In the genomic region with DNA sequence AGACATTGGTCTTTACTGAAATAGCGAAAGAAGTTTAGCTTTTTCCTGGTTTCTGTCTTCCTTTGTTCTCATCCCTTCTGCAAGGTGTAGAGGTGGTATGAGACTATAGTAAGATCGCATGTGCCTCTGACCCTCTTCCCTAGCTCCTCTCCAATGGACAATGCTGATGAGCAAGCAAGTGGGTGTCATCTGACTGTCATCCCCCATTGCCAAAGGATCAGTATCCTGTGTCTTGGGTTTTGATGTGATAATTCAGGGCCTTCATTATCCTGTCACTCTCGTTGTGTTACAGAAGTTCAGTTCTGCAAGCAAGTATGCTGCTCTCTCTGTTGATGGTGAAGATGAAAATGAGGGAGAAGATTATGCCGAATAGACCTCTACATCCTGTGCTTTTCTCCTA, we compare ENCODE assay signal across 19 cellular contexts. TPM values are rescaled to one million over a fixed set of nuclear protein-coding genes. Genes with fewer than 3 reads are reported as not detected.
DNase-seq lines count a peak whose midpoint lies in the region; ATAC-seq, FAIRE-seq and TF ChIP-seq lines count a peak whose summit lies in the region.
"Had no signal": no experiment of that assay in that cellular context is flagged by ENCODE, and none has a peak within 500 bp of the region (broad histone marks: within the 10 kb centered on the region; RNA-seq: fewer than 3 reads in every experiment).

No MANE protein-coding gene starts in this region.

- peaks cover 2 to 15% (median 9%) of the 10 kb centered on the region in 4 experiments; a peak in 6 of 7 replicates for H3K4me1 ChIP-seq in H1 (replicated peaks in 1 of 4; ENCODE audit: control insufficient read depth in 3 of 4, insufficient read depth in 4 of 4, low read length in 3 of 4)
- H3K4me1 ChIP-seq: BE2C had no signal

- 91% methylated on average over 3 of the region's 4 CpGs; no CpG with 5 or more reads in 1 of the 2 experiments for WGBS in H1 (ENCODE audit: extremely low coverage in 1 of 2, insufficient coverage in 1 of 2, insufficient read length in 1 of 2, insufficient replicate concordance in 2 of 2, low coverage in 1 of 2, low lambda C conversion rate in 2 of 2, missing lambda C conversion rate in 1 of 2), 2 experiments

- no peak for FAIRE-seq in H1 (lab: Jason Lieb, UNC)
- FAIRE-seq: endothelial cell of umbilical vein, G401.6 had no signal

- H3K4me3 Mint-ChIP-seq in activated naive CD4-positive, alpha-beta T cell treated with anti-CD3 and anti-CD28 coated beads, Interleukin-2, amount 50 U/mL, for 24 hours: no peak overlapping the region
- H3K4me3 Mint-ChIP-seq in stimulated activated naive B cell treated with anti-CD40 and anti-IgM and Interleukin-4, amounts not matched to agents 10 μg/mL and 1 μg/mL and 100 μg/mL, for 72 hours: no peak overlapping the region
- H3K4me3 Mint-ChIP-seq: activated naive CD8-positive, alpha-beta T cell; central memory CD8-positive, alpha-beta T cell; GM23338; T-helper 1 cell treated with Interleukin-12 subunit alpha and Interleukin-12 subunit beta and Interleukin-4 antibody, amounts not matched to agents 30 μg/mL and 1 μg/mL, for 36 hours had no signal

- TF ChIP-seq CTCF in H1 (IDR thresholded peaks at IDR 0.05; ENCODE audit: control extremely low read depth in 1 of 3, insufficient read depth in 1 of 3, low read depth in 1 of 3, low read length in 3 of 3): no peak

- H3K9ac ChIP-seq in H1 (replicated peaks in 1 of 4; ENCODE audit: extremely low read depth in 1 of 4, low read depth in 3 of 4, low read length in 3 of 4): no peak overlapping the region

- peaks cover 28 to 63% (median 49%) of the 10 kb centered on the region in 4 experiments for H3K36me3 ChIP-seq in H1 (ENCODE audit: control insufficient read depth in 2 of 4, insufficient read depth in 4 of 4, low read length in 3 of 4)

- no peak overlapping the region for H4K91ac ChIP-seq in H1 (replicated peaks; ENCODE audit: insufficient read length, low read length)

- no peak overlapping the region for H3K27ac ChIP-seq in H1 (ENCODE audit: low read depth, low read length)

- no peak overlapping the region for H2AFZ ChIP-seq in H1 (ENCODE audit: low read length)
- H2AFZ ChIP-seq: GM23338 had no signal

- H3K23ac ChIP-seq in H1 (ENCODE audit: insufficient read length): no peak overlapping the region

- peaks cover 0 to 9% (median 8%) of the 10 kb centered on the region in 4 experiments; a peak in 6 of 7 replicates for H3K27me3 ChIP-seq in H1 (replicated peaks in 1 of 4; ENCODE audit: control insufficient read depth in 3 of 4, extremely low read depth in 1 of 4, insufficient read depth in 3 of 4, low read length in 3 of 4)
- H3K27me3 ChIP-seq: BE2C had no signal

- no peak for TF ChIP-seq POLR2A in H1 (IDR thresholded peaks at IDR 0.05; ENCODE audit: control extremely low read depth in 1 of 2, low read depth in 2 of 2, low read length in 2 of 2)

- POLR2A ChIA-PET in H1 (lab: Charles Lee; ENCODE audit: partially characterized antibody): interaction anchor here (0.7 to 35.6 kb wide), 6 partner anchors 9 to 28 kb away, joined by 3 to 711 read pairs (median 7); a partner anchor contains a TSS

- H2BK120ac ChIP-seq in H1 (replicated peaks; ENCODE audit: low read depth, low read length): no peak overlapping the region

- H3K27me3 Mint-ChIP-seq in activated naive CD4-positive, alpha-beta T cell treated with anti-CD3 and anti-CD28 coated beads, Interleukin-2, amount 50 U/mL, for 24 hours: no peaks in the 10 kb centered on the region
- H3K27me3 Mint-ChIP-seq in stimulated activated naive B cell treated with anti-CD40 and anti-IgM and Interleukin-4, amounts not matched to agents 10 μg/mL and 1 μg/mL and 100 μg/mL, for 72 hours: no peaks in the 10 kb centered on the region
- H3K27me3 Mint-ChIP-seq: activated naive CD8-positive, alpha-beta T cell; central memory CD8-positive, alpha-beta T cell had no signal

- no peak overlapping the region for H2AK5ac ChIP-seq in H1 (ENCODE audit: low read depth, low read length)

- no peaks in the 10 kb centered on the region for H3K23me2 ChIP-seq in H1 (ENCODE audit: low read depth, low read length)

- H3K79me2 ChIP-seq in H1 (ENCODE audit: control insufficient read depth in 1 of 2, insufficient read depth in 2 of 2, low read length in 2 of 2): no peaks in the 10 kb centered on the region

- no peak overlapping the region for H3K56ac ChIP-seq in H1 (replicated peaks; ENCODE audit: insufficient read length, low read depth, low read length)

- no peak overlapping the region for H3K18ac ChIP-seq in H1 (ENCODE audit: extremely low read depth, low read length)

- DNase-seq in activated naive CD4-positive, alpha-beta T cell (lab: John Stamatoyannopoulos, UW): no peak
- no peak for DNase-seq in H1 (ENCODE audit: low read depth in 1 of 2, low spot score in 2 of 2)
- no peak for DNase-seq in stimulated activated naive B cell treated with anti-CD40 and anti-IgM and Interleukin-4, amounts not matched to agents 10 μg/mL and 1 μg/mL and 100 μg/mL, for 72 hours
- no peak for DNase-seq in GM19238 (ENCODE audit: insufficient read length, low spot score)
- DNase-seq: activated CD4-positive, alpha-beta T cell treated with anti-CD3 and anti-CD28 coated beads for 1 hour; BE2C; kidney glomerular epithelial cell; NCI-H1105 treated with DMSO at 0.1 percent for 48 hours; NCI-H2029; NCI-H2227 treated with DMSO at 0.1 percent for 48 hours; NCI-H69 had no signal

- no peak overlapping the region for H2BK15ac ChIP-seq in H1 (ENCODE audit: low read length)

- H4K5ac ChIP-seq in H1 (ENCODE audit: insufficient read length, low read depth, low read length): no peak overlapping the region

- H2BK5ac ChIP-seq in H1 (ENCODE audit: low read depth, low read length): no peak overlapping the region

- H3K36me3 Mint-ChIP-seq in activated naive CD4-positive, alpha-beta T cell treated with anti-CD3 and anti-CD28 coated beads, Interleukin-2, amount 50 U/mL, for 24 hours: peaks cover 8% of the 10 kb centered on the region
- H3K36me3 Mint-ChIP-seq in stimulated activated naive B cell treated with anti-CD40 and anti-IgM and Interleukin-4, amounts not matched to agents 10 μg/mL and 1 μg/mL and 100 μg/mL, for 72 hours: peaks cover 38 to 57% of the 10 kb centered on the region in 2 donors

- no peak overlapping the region for H3K4me2 ChIP-seq in H1 (ENCODE audit: insufficient read depth in 1 of 2, low read depth in 2 of 2, low read length in 2 of 2)
- H3K4me2 ChIP-seq: GM23338 had no signal

- H4K20me1 ChIP-seq in H1 (replicated peaks in 1 of 2; ENCODE audit: control insufficient read depth in 1 of 2, insufficient read depth in 2 of 2, low read length in 2 of 2): peaks cover 4 to 19% of the 10 kb centered on the region in 2 experiments

- no peak overlapping the region for H4K8ac ChIP-seq in H1 (ENCODE audit: extremely low read depth, insufficient read depth, low read length)

- peak overlapping the region; percentile 78 for H3K27ac Mint-ChIP-seq in activated naive CD4-positive, alpha-beta T cell treated with anti-CD3 and anti-CD28 coated beads, Interleukin-2, amount 50 U/mL, for 24 hours
- peak overlapping the region; percentile 47 for H3K27ac Mint-ChIP-seq in stimulated activated naive B cell treated with anti-CD40 and anti-IgM and Interleukin-4, amounts not matched to agents 10 μg/mL and 1 μg/mL and 100 μg/mL, for 72 hours
- H3K27ac Mint-ChIP-seq: GM23338; T-helper 1 cell treated with Interleukin-12 subunit alpha and Interleukin-12 subunit beta and Interleukin-4 antibody, amounts not matched to agents 30 μg/mL and 1 μg/mL, for 36 hours had no signal

- peaks cover 20% of the 10 kb centered on the region for H3K4me1 Mint-ChIP-seq in activated naive CD4-positive, alpha-beta T cell treated with anti-CD3 and anti-CD28 coated beads, Interleukin-2, amount 50 U/mL, for 24 hours
- peaks cover 6 to 7% of the 10 kb centered on the region in 2 donors for H3K4me1 Mint-ChIP-seq in stimulated activated naive B cell treated with anti-CD40 and anti-IgM and Interleukin-4, amounts not matched to agents 10 μg/mL and 1 μg/mL and 100 μg/mL, for 72 hours

- H3K9me3 ChIP-seq in H1 (ENCODE audit: insufficient read depth in 2 of 2, low read depth in 1 of 2, low read length in 1 of 2): no peaks in the 10 kb centered on the region
- H3K9me3 ChIP-seq: BE2C had no signal

- no peak overlapping the region for H3K4ac ChIP-seq in H1 (replicated peaks; ENCODE audit: insufficient read length, low read depth, low read length)

- H3K4me3 ChIP-seq in H1 (ENCODE audit: extremely low read depth in 1 of 4, insufficient read depth in 2 of 4, low read depth in 3 of 4, low read length in 4 of 4): no peak overlapping the region
- H3K4me3 ChIP-seq: GM23338 had no signal

- H3K14ac ChIP-seq in H1 (ENCODE audit: insufficient read length): no peak overlapping the region

- no peak for TF ChIP-seq EP300 in H1 (IDR thresholded peaks at IDR 0.05; ENCODE audit: borderline replicate concordance in 1 of 2, low read depth in 2 of 2, low read length in 2 of 2)

- TF ChIP-seq RAD21 in H1 (IDR thresholded peaks at IDR 0.05 in 1 of 2, conservative IDR thresholded peaks at IDR 0.05 in 1 of 2; ENCODE audit: low read depth in 2 of 2, low read length in 2 of 2): no peak

- no peaks in the 10 kb centered on the region; the same call in none of the 2 replicates for H3K79me1 ChIP-seq in H1 (ENCODE audit: low read depth, low read length)

- ATAC-seq in stimulated activated naive B cell treated with anti-CD40 and anti-IgM and Interleukin-4, amounts not matched to agents 10 μg/mL and 1 μg/mL and 100 μg/mL, for 72 hours (replicated peaks): no peak
- ATAC-seq in HG03439 (IDR thresholded peaks at IDR 0.05; ENCODE audit: unreplicated experiment): no peak
- ATAC-seq: GM23338 had no signal

- no peak overlapping the region for H2BK20ac ChIP-seq in H1 (ENCODE audit: low read length)

- no peak overlapping the region for H2BK12ac ChIP-seq in H1 (ENCODE audit: low read depth, low read length)

- H3K9me3 Mint-ChIP-seq in activated naive CD4-positive, alpha-beta T cell treated with anti-CD3 and anti-CD28 coated beads, Interleukin-2, amount 50 U/mL, for 24 hours: no peaks in the 10 kb centered on the region
- H3K9me3 Mint-ChIP-seq in stimulated activated naive B cell treated with anti-CD40 and anti-IgM and Interleukin-4, amounts not matched to agents 10 μg/mL and 1 μg/mL and 100 μg/mL, for 72 hours: no peaks in the 10 kb centered on the region
- H3K9me3 Mint-ChIP-seq: central memory CD8-positive, alpha-beta T cell; T-helper 1 cell treated with Interleukin-12 subunit alpha and Interleukin-12 subunit beta and Interleukin-4 antibody, amounts not matched to agents 30 μg/mL and 1 μg/mL, for 36 hours had no signal

- CTCF ChIA-PET in H1 (lab: Charles Lee; ENCODE audit: partially characterized antibody): interaction anchor here (0.6 to 5.0 kb wide), 7 partner anchors 11 to 380 kb away, joined by 3 to 32 read pairs (median 5); no protein-coding TSS in a partner anchor

RNA-seq across cellular contexts. Expression of a gene that starts 10.0 kb away (rescaled TPM):
- total RNA-seq in H1 (2021; fragmentation: NEBNext Ultra II Directional; extraction: Animal tissue kit (Norgen Biotek cat#: 25700)): 4.7 and 5.8 TPM in 2 replicates
- 2.8 and 5.0 TPM in 2 replicates for polyA plus RNA-seq in H1 (2011; rRNA removed)
- polyA plus RNA-seq in H1 (2011; cell fraction: cytosol; rRNA removed): 1.7 TPM
- polyA plus RNA-seq in H1 (2011; cell fraction: nucleus; rRNA removed): 25.7 TPM
- 4.3 to 6.2 TPM (median 4.8 TPM) in 4 replicates for polyA plus RNA-seq in H1 (2012, experiment 1 of 2)
- 2.5 TPM for polyA plus RNA-seq in H1 (2012, experiment 2 of 2)
- 3.7 TPM for polyA plus RNA-seq in H1 (2013, experiment 1 of 2)
- polyA plus RNA-seq in H1 (2013, experiment 2 of 2): 3.4 TPM
- 1.7 and 2.8 TPM in 2 replicates for polyA minus RNA-seq in H1 (2011; rRNA and poly(A)+ RNA removed)
- polyA minus RNA-seq in H1 (2011; cell fraction: cytosol; rRNA and poly(A)+ RNA removed): 10.8 TPM
- polyA minus RNA-seq in H1 (2011; cell fraction: nucleus; rRNA and poly(A)+ RNA removed): 10.6 TPM

RNA-seq across cellular contexts. Expression of a gene that starts 33.6 kb away (rescaled TPM):
- 811 and 816 TPM in 2 replicates for total RNA-seq in H1 (2021; fragmentation: NEBNext Ultra II Directional; extraction: Animal tissue kit (Norgen Biotek cat#: 25700))
- 269 and 307 TPM in 2 replicates for polyA plus RNA-seq in H1 (2011; rRNA removed)
- polyA plus RNA-seq in H1 (2011; cell fraction: cytosol; rRNA removed): 530 TPM
- polyA plus RNA-seq in H1 (2011; cell fraction: nucleus; rRNA removed): 680 TPM
- 514 to 624 TPM (median 554 TPM) in 4 replicates for polyA plus RNA-seq in H1 (2012, experiment 1 of 2)
- 45.7 TPM for polyA plus RNA-seq in H1 (2012, experiment 2 of 2)
- polyA plus RNA-seq in H1 (2013, experiment 1 of 2): 453 TPM
- 431 TPM for polyA plus RNA-seq in H1 (2013, experiment 2 of 2)
- 939 and 1,134 TPM in 2 replicates for polyA minus RNA-seq in H1 (2011; rRNA and poly(A)+ RNA removed)
- polyA minus RNA-seq in H1 (2011; cell fraction: cytosol; rRNA and poly(A)+ RNA removed): 559 TPM
- 516 TPM for polyA minus RNA-seq in H1 (2011; cell fraction: nucleus; rRNA and poly(A)+ RNA removed)

RNA-seq across cellular contexts. Expression of a gene that starts 39.3 kb away (rescaled TPM):
- 6.6 and 6.8 TPM in 2 replicates for total RNA-seq in H1 (2021; fragmentation: NEBNext Ultra II Directional; extraction: Animal tissue kit (Norgen Biotek cat#: 25700))
- polyA plus RNA-seq in H1 (2011; rRNA removed): 8.0 and 10.4 TPM in 2 replicates
- 7.4 TPM for polyA plus RNA-seq in H1 (2011; cell fraction: cytosol; rRNA removed)
- 10.8 TPM for polyA plus RNA-seq in H1 (2011; cell fraction: nucleus; rRNA removed)
- 4.9 to 8.7 TPM (median 6.7 TPM) in 4 replicates for polyA plus RNA-seq in H1 (2012, experiment 1 of 2)
- 6.0 TPM for polyA plus RNA-seq in H1 (2012, experiment 2 of 2)
- 3.4 TPM for polyA plus RNA-seq in H1 (2013, experiment 1 of 2)
- polyA plus RNA-seq in H1 (2013, experiment 2 of 2): 4.0 TPM
- 7.9 and 9.9 TPM in 2 replicates for polyA minus RNA-seq in H1 (2011; rRNA and poly(A)+ RNA removed)
- polyA minus RNA-seq in H1 (2011; cell fraction: cytosol; rRNA and poly(A)+ RNA removed): 4.6 TPM
- 7.6 TPM for polyA minus RNA-seq in H1 (2011; cell fraction: nucleus; rRNA and poly(A)+ RNA removed)

RNA-seq across cellular contexts. Expression of a gene that starts 57.6 kb away (rescaled TPM):
- total RNA-seq in H1 (2021; fragmentation: NEBNext Ultra II Directional; extraction: Animal tissue kit (Norgen Biotek cat#: 25700)): 13.7 and 16.4 TPM in 2 replicates
- polyA plus RNA-seq in H1 (2011; rRNA removed): 14.7 and 25.3 TPM in 2 replicates
- 15.4 TPM for polyA plus RNA-seq in H1 (2011; cell fraction: cytosol; rRNA removed)
- polyA plus RNA-seq in H1 (2011; cell fraction: nucleus; rRNA removed): 13.2 TPM
- 5.3 to 13.0 TPM (median 10.2 TPM) in 4 replicates for polyA plus RNA-seq in H1 (2012, experiment 1 of 2)
- 22.3 TPM for polyA plus RNA-seq in H1 (2012, experiment 2 of 2)
- 8.4 TPM for polyA plus RNA-seq in H1 (2013, experiment 1 of 2)
- 10.8 TPM for polyA plus RNA-seq in H1 (2013, experiment 2 of 2)
- 2.6 and 3.5 TPM in 2 replicates for polyA minus RNA-seq in H1 (2011; rRNA and poly(A)+ RNA removed)
- 2.9 TPM for polyA minus RNA-seq in H1 (2011; cell fraction: cytosol; rRNA and poly(A)+ RNA removed)
- polyA minus RNA-seq in H1 (2011; cell fraction: nucleus; rRNA and poly(A)+ RNA removed): 2.4 TPM
